Comparison of ENCODE assay signal across 18 cellular contexts in the genomic region with DNA sequence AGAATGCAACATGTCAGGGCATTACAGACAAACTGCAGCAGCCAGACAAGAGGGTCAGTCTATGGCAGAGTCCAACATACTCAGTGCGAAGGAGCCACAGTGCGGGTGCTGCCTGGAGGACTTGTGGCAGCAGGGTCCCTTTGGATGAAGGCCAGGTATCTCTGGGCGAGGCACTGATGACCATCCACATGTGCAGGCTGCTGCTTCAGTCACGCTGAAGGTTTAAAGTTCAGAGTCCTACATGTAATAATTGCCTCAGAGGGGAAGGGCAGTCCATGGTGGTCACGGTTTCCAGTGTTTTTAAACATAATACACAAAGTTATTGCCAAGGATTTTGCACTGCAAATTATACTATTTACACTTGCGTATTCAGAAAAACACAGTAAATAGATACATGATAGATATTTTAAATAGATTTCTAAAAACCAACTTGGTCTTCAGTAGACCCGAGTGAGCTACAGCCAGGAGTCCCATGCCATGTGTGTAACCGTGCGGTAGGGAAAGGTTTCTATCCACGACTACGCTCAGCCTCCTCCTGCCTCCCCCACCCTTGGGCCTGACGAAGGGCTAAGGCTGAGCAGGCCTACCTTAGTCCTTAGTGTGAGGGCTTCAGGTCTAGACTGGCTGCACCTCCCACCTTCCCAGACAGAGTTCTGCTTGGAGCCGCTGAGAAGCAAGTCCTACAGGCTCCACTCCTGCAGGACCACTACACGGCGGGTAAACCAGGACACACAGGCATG.
DNase-seq lines count a peak whose midpoint lies in the region; ATAC-seq, FAIRE-seq and TF ChIP-seq lines count a peak whose summit lies in the region.
"Had no signal": no experiment of that assay in that cellular context is flagged by ENCODE, and none has a peak within 500 bp of the region (broad histone marks: within the 10 kb centered on the region; RNA-seq: fewer than 3 reads in every experiment).

No MANE protein-coding gene starts in this region.

- TF ChIP-seq CTCF in WTC11 (IDR thresholded peaks at IDR 0.05) (no peak), liver (IDR thresholded peaks at IDR 0.05; ENCODE audit: low read depth, low read length, missing input control) (no peak), foreskin keratinocyte (conservative IDR thresholded peaks at IDR 0.05) (no peak)

- H3K27me3 ChIP-seq in liver (ENCODE audit: control insufficient read depth in 4 of 4, insufficient read depth in 4 of 4, low read length in 3 of 4) (no peaks in the 10 kb centered on the region), small intestine (ENCODE audit: control insufficient read depth in 2 of 2, insufficient read depth in 2 of 2, low read length in 2 of 2) (no peaks in the 10 kb centered on the region), foreskin keratinocyte (no peaks in the 10 kb centered on the region)

- no peak overlapping the region for H3K9ac ChIP-seq in liver (ENCODE audit: low read depth in 1 of 2, low read length in 2 of 2)

- H3K36me3 ChIP-seq in liver (ENCODE audit: control insufficient read depth in 4 of 4, insufficient read depth in 3 of 4, low read depth in 1 of 4, low read length in 3 of 4): peaks cover 3 to 9% (median 6%) of the 10 kb centered on the region in 4 donors
- peaks cover 6 to 10% of the 10 kb centered on the region in 2 donors for H3K36me3 ChIP-seq in small intestine (ENCODE audit: control insufficient read depth in 2 of 2, insufficient read depth in 2 of 2, low read length in 2 of 2)

- H3K9me3 ChIP-seq in liver (ENCODE audit: control insufficient read depth in 4 of 4, low read length in 3 of 4) (no peaks in the 10 kb centered on the region), small intestine (ENCODE audit: control insufficient read depth, low read depth) (no peaks in the 10 kb centered on the region)

- H3K36me3 Mint-ChIP-seq in activated CD8-positive, alpha-beta memory T cell treated with anti-CD3 and anti-CD28 coated beads, Interleukin-2, amount 10 ng/mL, durations not matched to agents 7 days and 5 days: peaks cover 4% of the 10 kb centered on the region
- peaks cover 24% of the 10 kb centered on the region for H3K36me3 Mint-ChIP-seq in WTC11
- H3K36me3 Mint-ChIP-seq: IgD-negative memory B cell had no signal

- no peak for DNase-seq in activated CD8-positive, alpha-beta memory T cell treated with anti-CD3 and anti-CD28 coated beads, Interleukin-2, amount 10 ng/mL, durations not matched to agents 7 days and 5 days
- no peak for DNase-seq in activated CD8-positive, alpha-beta memory T cell treated with anti-CD3 and anti-CD28 coated beads, Interleukin-2, amount 50 U/mL, for 48 hours
- DNase-seq in WTC11 (ENCODE audit: low spot score): no peak
- DNase-seq in small intestine: peak; percentile 92
- DNase-seq in GM19240 (ENCODE audit: insufficient read length, low spot score): no peak
- DNase-seq in foreskin keratinocyte: no peak
- DNase-seq in medulla oblongata (ENCODE audit: extremely low spot score): no peak
- DNase-seq: NCI-H1417 treated with DMSO at 0.1 percent for 48 hours, NCI-H2029, NCI-H2171 treated with DMSO at 0.1 percent for 48 hours, NCI-H510A had no signal

- H3K27me3 Mint-ChIP-seq in activated CD8-positive, alpha-beta memory T cell treated with anti-CD3 and anti-CD28 coated beads, Interleukin-2, amount 10 ng/mL, durations not matched to agents 7 days and 5 days: no peaks in the 10 kb centered on the region
- H3K27me3 Mint-ChIP-seq in WTC11 (ENCODE audit: low read depth): no peaks in the 10 kb centered on the region
- H3K27me3 Mint-ChIP-seq: IgD-negative memory B cell had no signal

- H3K4me3 ChIP-seq in liver (ENCODE audit: low read depth in 1 of 3, low read length in 3 of 3) (no peak overlapping the region), small intestine (ENCODE audit: low read depth in 1 of 2, low read length in 2 of 2) (no peak overlapping the region)

- H3K4me3 Mint-ChIP-seq in activated CD8-positive, alpha-beta memory T cell treated with anti-CD3 and anti-CD28 coated beads, Interleukin-2, amount 10 ng/mL, durations not matched to agents 7 days and 5 days: no peak overlapping the region
- no peak overlapping the region for H3K4me3 Mint-ChIP-seq in WTC11
- H3K4me3 Mint-ChIP-seq: CD14-positive monocyte, IgD-negative memory B cell had no signal

- 60% methylated on average over 15 of the region's 15 CpGs for WGBS in liver
- 64 to 82% (median 74%) methylated on average over 15 of the region's 15 CpGs for WGBS in small intestine, 3 donors

- H3K4me1 ChIP-seq in liver (ENCODE audit: control insufficient read depth in 4 of 4, insufficient read depth in 4 of 4, low read length in 3 of 4): peaks cover 0 to 15% (median 6%) of the 10 kb centered on the region in 4 donors
- peaks cover 0 to 10% of the 10 kb centered on the region in 2 donors for H3K4me1 ChIP-seq in small intestine (ENCODE audit: control insufficient read depth in 2 of 2, insufficient read depth in 1 of 2, low read depth in 1 of 2, low read length in 1 of 2)
- H3K4me1 ChIP-seq in foreskin keratinocyte: no peaks in the 10 kb centered on the region

- H3K9me3 Mint-ChIP-seq in activated CD8-positive, alpha-beta memory T cell treated with anti-CD3 and anti-CD28 coated beads, Interleukin-2, amount 10 ng/mL, durations not matched to agents 7 days and 5 days (ENCODE audit: low read depth): no peaks in the 10 kb centered on the region
- H3K9me3 Mint-ChIP-seq in WTC11: no peaks in the 10 kb centered on the region
- H3K9me3 Mint-ChIP-seq: CD14-positive monocyte, IgD-negative memory B cell had no signal

- CTCF ChIA-PET in activated CD8-positive, alpha-beta memory T cell treated with anti-CD3 and anti-CD28 coated beads, Interleukin-2, amount 10 ng/mL, durations not matched to agents 7 days and 5 days (lab: Charles Lee): no interaction called here
- CTCF ChIA-PET in WTC11 (lab: Charles Lee): interaction anchor here (3.3 kb wide), 1 partner anchor 240 kb away, joined by 23 read pairs; no protein-coding TSS in a partner anchor

- no peak for ATAC-seq in activated CD8-positive, alpha-beta memory T cell treated with anti-CD3 and anti-CD28 coated beads, Interleukin-2, amount 10 ng/mL, durations not matched to agents 7 days and 5 days
- ATAC-seq in WTC11: no peak
- ATAC-seq in foreskin keratinocyte: no peak
- ATAC-seq: HCT116 had no signal

- peaks cover 12% of the 10 kb centered on the region for H3K4me1 Mint-ChIP-seq in activated CD8-positive, alpha-beta memory T cell treated with anti-CD3 and anti-CD28 coated beads, Interleukin-2, amount 10 ng/mL, durations not matched to agents 7 days and 5 days
- peaks cover 17% of the 10 kb centered on the region for H3K4me1 Mint-ChIP-seq in WTC11

- peak overlapping the region; percentile 42 for H3K27ac Mint-ChIP-seq in activated CD8-positive, alpha-beta memory T cell treated with anti-CD3 and anti-CD28 coated beads, Interleukin-2, amount 10 ng/mL, durations not matched to agents 7 days and 5 days
- H3K27ac Mint-ChIP-seq in WTC11: no peak overlapping the region; the same call in 1 of the 2 replicates
- H3K27ac Mint-ChIP-seq: CD14-positive monocyte had no signal

- POLR2A ChIA-PET in WTC11 (lab: Charles Lee): no interaction called here

- no peak for FAIRE-seq in small intestine (lab: Jason Lieb, UNC)
- FAIRE-seq: GM12892, GM19239, RCC 7860 had no signal

- peak overlapping the region; percentile 70 to 74 for H3K27ac ChIP-seq in liver (ENCODE audit: low read depth in 1 of 2, low read length in 2 of 2)
- H3K27ac ChIP-seq in small intestine (ENCODE audit: low read depth in 1 of 2, low read length in 1 of 2): peak overlapping the region in 1 of 2 donors; percentile 14
- no peak overlapping the region for H3K27ac ChIP-seq in foreskin keratinocyte

- peak; percentile 19 to 37 for TF ChIP-seq RAD21 in liver (IDR thresholded peaks at IDR 0.05)

TF ChIP-seq in WTC11, 78 proteins besides CTCF, POLR2A, EP300 and RAD21:
- TF ChIP-seq JAZF1 (CRISPR knock-in tag; IDR thresholded peaks at IDR 0.05) (no peak), EMX1 (CRISPR knock-in tag; IDR thresholded peaks at IDR 0.05) (no peak), GRHL2 (CRISPR knock-in tag; IDR thresholded peaks at IDR 0.05; ENCODE audit: insufficient replicate concordance, severe bottlenecking) (no peak), GABPB1 (CRISPR knock-in tag; IDR thresholded peaks at IDR 0.05) (0 out of 2 replicates have a peak, but pooled peaks have one; percentile 32)

TF ChIP-seq in liver, 16 proteins besides CTCF, POLR2A, EP300 and RAD21 (continues in another document):
- TF ChIP-seq RXRA (IDR thresholded peaks at IDR 0.05) (peak; percentile 71 to 81), YY1 (IDR thresholded peaks at IDR 0.05) (peak; percentile 77), REST (IDR thresholded peaks at IDR 0.05) (peak; percentile 46), TAF1 (conservative IDR thresholded peaks at IDR 0.05) (no peak), FOXA2 (IDR thresholded peaks at IDR 0.05) (peak; percentile 62), FOXA1 (IDR thresholded peaks at IDR 0.05) (no peak), ATF3 (IDR thresholded peaks at IDR 0.05) (no peak)
